In the genomic region with DNA sequence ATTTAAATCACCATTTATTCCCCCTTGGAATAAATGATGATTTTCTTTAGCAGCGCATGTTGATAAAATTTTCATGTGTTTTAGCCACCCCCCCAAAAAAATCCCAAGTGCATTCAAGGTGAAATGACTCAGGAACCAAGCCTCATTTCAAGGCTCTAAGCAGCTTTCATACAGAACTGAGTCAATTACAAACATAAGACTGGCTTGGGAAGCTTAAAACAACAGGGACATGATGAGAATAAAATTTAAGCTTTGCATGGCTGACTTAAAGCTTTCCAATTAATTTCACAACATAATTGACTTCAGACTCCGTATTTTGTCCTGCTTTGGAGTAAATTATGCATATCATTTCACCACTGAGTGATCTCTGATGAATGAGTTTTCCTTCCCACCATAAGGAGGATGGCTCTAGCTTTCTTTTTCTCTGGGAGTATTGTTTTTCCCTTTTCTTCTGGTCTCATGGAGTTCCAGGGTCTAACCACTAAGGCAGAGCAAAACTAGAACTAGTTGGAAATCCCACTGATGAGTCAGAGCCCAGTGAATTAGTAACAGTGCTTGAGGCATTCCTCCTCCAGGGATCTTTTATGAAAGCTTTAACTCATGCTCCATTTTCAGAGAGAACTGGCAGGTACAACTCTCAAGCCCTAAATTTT, we compare ENCODE assay signal across 10 cellular contexts.
DNase-seq lines count a peak whose midpoint lies in the region; TF ChIP-seq lines count a peak whose summit lies in the region.
"Had no signal": no experiment of that assay in that cellular context is flagged by ENCODE, and none has a peak within 500 bp of the region (broad histone marks: within the 10 kb centered on the region; RNA-seq: fewer than 3 reads in every experiment).

No MANE protein-coding gene starts in this region.

- no peak overlapping the region for H3K9ac ChIP-seq in skeletal muscle tissue (ENCODE audit: low read depth in 1 of 3, low read length in 3 of 3)

- CTCF ChIA-PET in RWPE1 (lab: Yijun Ruan, JAX): interaction anchor here (0.6 kb wide), 2 partner anchors 62 to 1294 kb away, joined by 4 read pairs; no protein-coding TSS in a partner anchor

- POLR2A ChIA-PET in RWPE1 (lab: Yijun Ruan, JAX; ENCODE audit: low non-redundant PET): no interaction called here

- peak overlapping the region in 1 of 3 donors; percentile 3 for H3K4me3 ChIP-seq in skeletal muscle tissue (ENCODE audit: low read length in 3 of 3)
- H3K4me3 ChIP-seq: lung, upper lobe of left lung had no signal

- no peaks in the 10 kb centered on the region for H3K27me3 ChIP-seq in skeletal muscle tissue (ENCODE audit: control insufficient read depth in 3 of 3, insufficient read depth in 3 of 3, low read length in 3 of 3)
- H3K27me3 ChIP-seq: upper lobe of left lung had no signal

- DNase-seq in NOMO-1 treated with DMSO at 0.1 percent for 48 hours (lab: John Stamatoyannopoulos, UW; ENCODE audit: unreplicated experiment) (peak; percentile 14), NOMO-1 treated with dmso at 0.1 percent for 144 hours (lab: John Stamatoyannopoulos, UW; ENCODE audit: unreplicated experiment) (no peak), RWPE1 (ENCODE audit: low spot score) (peak; percentile 67), fibroblast of gingiva (ENCODE audit: low read depth) (peak; percentile 87)
- DNase-seq in stimulated activated CD4-positive, alpha-beta T cell treated with anti-CD3 and anti-CD28 coated beads, Interleukin-4, amount 100 ng/mL, for 4 hours: no peak
- no peak for DNase-seq in stimulated activated CD4-positive, alpha-beta T cell treated with anti-CD3 and anti-CD28 coated beads, Interleukin-2, amount 100 ng/mL, for 48 hours
- no peak for DNase-seq in activated CD8-positive, alpha-beta memory T cell treated with anti-CD3 and anti-CD28 coated beads, Interleukin-2, amount 50 U/mL, for 4 hours
- DNase-seq: upper lobe of left lung had no signal

- H3K36me3 ChIP-seq in skeletal muscle tissue (ENCODE audit: control insufficient read depth in 3 of 3, insufficient read depth in 3 of 3, low read length in 3 of 3): no peaks in the 10 kb centered on the region
- H3K36me3 ChIP-seq: upper lobe of left lung had no signal

- peaks cover 19 to 37% (median 20%) of the 10 kb centered on the region in 3 donors for H3K4me1 ChIP-seq in skeletal muscle tissue (ENCODE audit: control insufficient read depth in 3 of 3, insufficient read depth in 3 of 3, low read length in 3 of 3)

- no peak for TF ChIP-seq CTCF in RWPE1 (conservative IDR thresholded peaks at IDR 0.05; ENCODE audit: low read depth)

- H3K27ac ChIP-seq in RWPE1 (no peak overlapping the region), skeletal muscle tissue (ENCODE audit: low read depth, low read length) (peak overlapping the region; percentile 15)
- H3K27ac ChIP-seq: upper lobe of left lung had no signal

- H3K9me3 ChIP-seq in skeletal muscle tissue (ENCODE audit: control insufficient read depth in 3 of 3, low read length in 3 of 3): no peaks in the 10 kb centered on the region

Comparison
In these comparisons a context has a peak if more than half of its experiments do, and no peak if none do; other contexts are left out.
1. DNase-seq: peak in NOMO-1 treated with DMSO at 0.1 percent for 48 hours (single experiment), RWPE1 (single experiment) and fibroblast of gingiva (single experiment); none in NOMO-1 treated with dmso at 0.1 percent for 144 hours (single experiment), stimulated activated CD4-positive, alpha-beta T cell treated with anti-CD3 and anti-CD28 coated beads, Interleukin-4, amount 100 ng/mL, for 4 hours (0 of 2), stimulated activated CD4-positive, alpha-beta T cell treated with anti-CD3 and anti-CD28 coated beads, Interleukin-2, amount 100 ng/mL, for 48 hours (0 of 2) and activated CD8-positive, alpha-beta memory T cell treated with anti-CD3 and anti-CD28 coated beads, Interleukin-2, amount 50 U/mL, for 4 hours (single experiment).